Comparison of ENCODE assay signal across 21 cellular contexts in genomic region chr1:8533907-8534306, GRCh38.
DNase-seq lines count a peak whose midpoint lies in the region; ATAC-seq and TF ChIP-seq lines count a peak whose summit lies in the region.
"Had no signal": no experiment of that assay in that cellular context is flagged by ENCODE, and none has a peak within 500 bp of the region (broad histone marks: within the 10 kb centered on the region; RNA-seq: fewer than 3 reads in every experiment).

No MANE protein-coding gene starts in this region.

- no peak for ATAC-seq in activated naive CD4-positive, alpha-beta T cell treated with anti-CD3 and anti-CD28 coated beads, Interleukin-2, amount 50 U/mL, for 72 hours
- ATAC-seq: heart right ventricle, left ventricle myocardium superior had no signal

- H3K36me3 ChIP-seq in Karpas-422 (ENCODE audit: insufficient read depth, low read length): no peaks in the 10 kb centered on the region
- peaks cover 0 to 6% (median 0%) of the 10 kb centered on the region in 6 donors for H3K36me3 ChIP-seq in spleen
- H3K36me3 ChIP-seq: right atrium auricular region had no signal

- WGBS in spleen, 5 donors: 29 to 45% (median 42%) methylated on average over 1 of the region's 1 CpG
- no CpG with 5 or more reads among the region's 1 CpG for WGBS in H9 (ENCODE audit: extremely low coverage, insufficient read length, low lambda C conversion rate)

- H3K9ac ChIP-seq in Karpas-422 (ENCODE audit: low read length) (no peak overlapping the region), H9 (ENCODE audit: extremely low read depth, insufficient read length, low read length) (no peak overlapping the region)

- H3K9me2 ChIP-seq in Karpas-422 (replicated peaks; ENCODE audit: insufficient read depth, low read length): no peaks in the 10 kb centered on the region

- H2AFZ ChIP-seq in Karpas-422 (ENCODE audit: low read length) (no peak overlapping the region), H9 (ENCODE audit: low read length) (no peak overlapping the region)

- no peak for TF ChIP-seq CTCF in spleen (IDR thresholded peaks at IDR 0.05 in 8 of 11, conservative IDR thresholded peaks at IDR 0.05 in 3 of 11)
- no peak for TF ChIP-seq CTCF in H9 (conservative IDR thresholded peaks at IDR 0.05)

- no peak for DNase-seq in activated T-cell treated with anti-CD3 and anti-CD28 coated beads, Interleukin-2, amount 50 U/mL, for 24 hours
- DNase-seq in activated T-cell treated with anti-CD3 and anti-CD28 coated beads, Interleukin-2, amount 50 U/mL, for 1 hour: no peak
- DNase-seq in Karpas-422 (peak; percentile 51), spleen (no peak), H9 (no peak), COR-L47 (lab: John Stamatoyannopoulos, UW) (no peak), NCI-H774 (lab: John Stamatoyannopoulos, UW) (no peak)
- no peak for DNase-seq in activated naive CD4-positive, alpha-beta T cell treated with anti-CD3 and anti-CD28 coated beads, Interleukin-2, amount 50 U/mL, for 72 hours (ENCODE audit: low spot score in 2 of 2)
- DNase-seq: ACHN; activated CD4-positive, alpha-beta T cell treated with anti-CD3 and anti-CD28 coated beads, Interleukin-2, amount 50 U/mL, for 1 hour; amygdala; C1 segment of cervical spinal cord; dermis blood vessel endothelial cell; heart right ventricle; left ventricle myocardium superior; NCI-H2081 treated with DMSO at 0.1 percent for 48 hours; NK-92 treated with Interleukin-12 subunit alpha and Interleukin-12 subunit beta, amount 100 ng/mL, for 24 hours; stimulated activated CD8-positive, alpha-beta memory T cell treated with anti-CD3 and anti-CD28 coated beads, Interleukin-4, amount 100 ng/mL, for 48 hours; testis had no signal

- peaks cover 43% of the 10 kb centered on the region for H3K4me1 Mint-ChIP-seq in activated T-cell treated with anti-CD3 and anti-CD28 coated beads, Interleukin-2, amount 50 U/mL, for 24 hours (ENCODE audit: low read depth)
- H3K4me1 Mint-ChIP-seq in H9: no peaks in the 10 kb centered on the region

- H4K5ac ChIP-seq in H9 (ENCODE audit: insufficient read length, low read depth, low read length): no peak overlapping the region

- peak overlapping the region; percentile 53 for H3K4me2 ChIP-seq in Karpas-422 (ENCODE audit: low read depth, low read length, poor library complexity, severe bottlenecking)
- H3K4me2 ChIP-seq in H9 (ENCODE audit: insufficient read depth, insufficient read length, low read length): no peak overlapping the region

- H3K23ac ChIP-seq in H9 (ENCODE audit: insufficient read length, low read depth, low read length): no peak overlapping the region

- peaks cover 9% of the 10 kb centered on the region for H3K79me1 ChIP-seq in H9 (ENCODE audit: insufficient read depth, low read depth, low read length, poor library complexity, severe bottlenecking)

- no peak overlapping the region for H2BK120ac ChIP-seq in H9 (ENCODE audit: low read depth, low read length, poor library complexity, severe bottlenecking)

- peaks cover 11% of the 10 kb centered on the region for H3K36me3 Mint-ChIP-seq in activated T-cell treated with anti-CD3 and anti-CD28 coated beads, Interleukin-2, amount 50 U/mL, for 24 hours (ENCODE audit: low read depth)
- peaks cover 0 to 7% of the 10 kb centered on the region in 2 donors for H3K36me3 Mint-ChIP-seq in activated naive CD4-positive, alpha-beta T cell treated with anti-CD3 and anti-CD28 coated beads, Interleukin-2, amount 50 U/mL, for 72 hours
- peaks cover 10 to 22% (median 14%) of the 10 kb centered on the region in 3 experiments; a peak in 5 of 7 replicates for H3K36me3 Mint-ChIP-seq in H9 (ENCODE audit: insufficient read depth in 1 of 3, low read depth in 3 of 3)

- no peak overlapping the region for H2BK5ac ChIP-seq in H9 (ENCODE audit: insufficient read length, low read length)

- no peak overlapping the region for H2BK15ac ChIP-seq in H9 (ENCODE audit: low read depth, low read length)

- H2BK20ac ChIP-seq in H9 (ENCODE audit: low read depth, low read length, poor library complexity, severe bottlenecking): no peak overlapping the region

- H4K91ac ChIP-seq in H9 (ENCODE audit: insufficient read length, low read depth, low read length): no peak overlapping the region

- H3K9me3 Mint-ChIP-seq in activated T-cell treated with anti-CD3 and anti-CD28 coated beads, Interleukin-2, amount 50 U/mL, for 24 hours: no peaks in the 10 kb centered on the region
- no peaks in the 10 kb centered on the region for H3K9me3 Mint-ChIP-seq in activated naive CD4-positive, alpha-beta T cell treated with anti-CD3 and anti-CD28 coated beads, Interleukin-2, amount 50 U/mL, for 72 hours
- H3K9me3 Mint-ChIP-seq in H9: no peaks in the 10 kb centered on the region

- no peak overlapping the region for H3T11ph ChIP-seq in H9 (ENCODE audit: low read length)

- no peak overlapping the region for H3K14ac ChIP-seq in H9 (ENCODE audit: insufficient read depth, low read length)

- H3K4ac ChIP-seq in H9 (ENCODE audit: low read depth, low read length): no peak overlapping the region

- H3K23me2 ChIP-seq in H9 (ENCODE audit: insufficient read length, low read depth, low read length, poor library complexity, severe bottlenecking): no peaks in the 10 kb centered on the region

- no peaks in the 10 kb centered on the region for H3K27me3 Mint-ChIP-seq in activated T-cell treated with anti-CD3 and anti-CD28 coated beads, Interleukin-2, amount 50 U/mL, for 24 hours
- no peaks in the 10 kb centered on the region for H3K27me3 Mint-ChIP-seq in H9 (ENCODE audit: low read depth)

- H3K27ac ChIP-seq in Karpas-422 (ENCODE audit: low read length) (no peak overlapping the region), spleen (peak overlapping the region in 5 of 8 donors; percentile 23 to 70 (median 47)), H9 (ENCODE audit: insufficient read length, low read depth, low read length) (no peak overlapping the region)
- H3K27ac ChIP-seq: heart right ventricle, right atrium auricular region, SK-N-MC, testis had no signal

- no peaks in the 10 kb centered on the region for H3K27me3 ChIP-seq in Karpas-422 (ENCODE audit: low read length)
- no peaks in the 10 kb centered on the region for H3K27me3 ChIP-seq in spleen (replicated peaks in 1 of 7)
- no peaks in the 10 kb centered on the region for H3K27me3 ChIP-seq in H9 (ENCODE audit: insufficient read depth, low read length)
- H3K27me3 ChIP-seq: heart right ventricle, right atrium auricular region, testis had no signal

- H3K27ac Mint-ChIP-seq in activated T-cell treated with anti-CD3 and anti-CD28 coated beads, Interleukin-2, amount 50 U/mL, for 24 hours: peak overlapping the region; percentile 81
- peak overlapping the region; percentile 9 to 91 for H3K27ac Mint-ChIP-seq in activated naive CD4-positive, alpha-beta T cell treated with anti-CD3 and anti-CD28 coated beads, Interleukin-2, amount 50 U/mL, for 72 hours
- peak overlapping the region in 1 of 3 experiments; percentile 32; a peak in 1 of 7 replicates for H3K27ac Mint-ChIP-seq in H9

- H3K4me1 ChIP-seq in Karpas-422 (ENCODE audit: low read length) (peaks cover 40% of the 10 kb centered on the region), spleen (peaks cover 0 to 41% (median 17%) of the 10 kb centered on the region in 6 donors), H9 (ENCODE audit: insufficient read depth, low read length) (no peaks in the 10 kb centered on the region)
- H3K4me1 ChIP-seq: right atrium auricular region, testis had no signal

- H4K20me1 ChIP-seq in Karpas-422 (ENCODE audit: insufficient read depth, low read depth, low read length) (no peaks in the 10 kb centered on the region), H9 (ENCODE audit: control insufficient read depth, insufficient read depth, insufficient read length) (no peaks in the 10 kb centered on the region)

- no peak for TF ChIP-seq POLR2A in spleen (IDR thresholded peaks at IDR 0.05)

- no peak overlapping the region for H3K56ac ChIP-seq in H9 (ENCODE audit: insufficient read length, low read depth, low read length)

- no peak overlapping the region for H4K8ac ChIP-seq in H9 (replicated peaks; ENCODE audit: insufficient read length, low read depth, low read length)

- no peak overlapping the region for H2BK12ac ChIP-seq in H9 (ENCODE audit: insufficient read length, low read depth, low read length)

- no peaks in the 10 kb centered on the region for H3K9me3 ChIP-seq in Karpas-422 (ENCODE audit: low read length)
- no peaks in the 10 kb centered on the region for H3K9me3 ChIP-seq in spleen
- no peaks in the 10 kb centered on the region for H3K9me3 ChIP-seq in H9 (ENCODE audit: control insufficient read depth, low read depth, low read length)
- H3K9me3 ChIP-seq: heart right ventricle, right atrium auricular region, testis had no signal

- H3K4me3 Mint-ChIP-seq in activated T-cell treated with anti-CD3 and anti-CD28 coated beads, Interleukin-2, amount 50 U/mL, for 24 hours: peak overlapping the region; percentile 28
- no peak overlapping the region for H3K4me3 Mint-ChIP-seq in H9

- H3K79me2 ChIP-seq in Karpas-422 (ENCODE audit: low read length) (no peaks in the 10 kb centered on the region), H9 (ENCODE audit: insufficient read depth, low read length) (no peaks in the 10 kb centered on the region)

- H3K4me3 ChIP-seq in Karpas-422 (ENCODE audit: low read length) (peak overlapping the region; percentile 8; the same call in 1 of the 2 replicates), spleen (no peak overlapping the region)
- H3K4me3 ChIP-seq: heart right ventricle, right atrium auricular region, SK-N-MC, testis had no signal

- no peak overlapping the region for H2AK5ac ChIP-seq in H9 (ENCODE audit: insufficient read length, low read length)

- no peak overlapping the region for H3K18ac ChIP-seq in H9 (ENCODE audit: insufficient read length, low read depth, low read length)

- intact Hi-C loops in spleen (cut with DNase I; ENCODE audit: low total_unique reads): no loop called here

Comparison
In these comparisons a context has a peak if more than half of its experiments do, and no peak if none do; other contexts are left out.
1. H3K27ac ChIP-seq: peak in spleen (5 of 8); none in Karpas-422 (single experiment) and H9 (single experiment).